In the genomic region with DNA sequence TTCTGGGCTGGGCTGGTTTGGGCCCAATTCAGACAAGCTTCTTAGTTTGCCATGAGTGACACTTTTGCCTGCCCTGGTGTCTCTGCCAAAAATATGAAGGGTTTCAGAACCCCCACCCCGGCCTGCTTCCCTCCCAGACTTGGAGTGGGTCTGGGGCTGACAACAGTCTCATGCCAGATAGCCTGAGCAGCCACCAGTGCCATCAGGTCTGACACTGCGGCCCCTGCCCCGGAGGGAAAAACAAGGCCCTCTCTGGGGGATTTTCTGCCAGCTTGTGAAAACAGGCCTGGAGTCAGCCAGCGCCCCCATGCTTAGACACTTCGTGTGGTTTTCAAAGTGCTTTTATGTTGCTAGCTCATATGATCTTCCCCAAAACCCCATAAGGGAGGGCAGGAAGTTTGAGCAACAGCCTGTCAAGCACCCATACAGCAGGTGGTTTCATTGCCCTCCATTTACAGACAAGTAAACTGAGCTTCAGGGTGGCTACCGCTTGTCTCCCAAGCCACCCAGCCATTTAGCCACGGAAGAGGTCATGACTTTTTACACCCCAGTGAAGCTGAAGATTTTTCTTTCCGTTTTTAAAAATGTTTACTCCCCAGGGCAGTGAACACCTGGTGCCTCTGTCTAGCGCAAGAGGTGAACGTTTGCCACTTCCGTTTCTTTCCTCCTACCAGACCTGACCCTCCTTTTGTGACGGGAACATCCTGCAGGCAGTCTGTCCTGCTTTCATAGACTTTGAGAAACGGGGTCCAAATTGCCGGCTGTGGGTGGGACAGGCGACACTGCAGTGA, we compare ENCODE assay signal across 7 cellular contexts.
DNase-seq lines count a peak whose midpoint lies in the region; ATAC-seq and TF ChIP-seq lines count a peak whose summit lies in the region.

No MANE protein-coding gene starts in this region.

- ATAC-seq in GM18867 (IDR thresholded peaks at IDR 0.05; ENCODE audit: unreplicated experiment) (peak; percentile 49), HG02840 (IDR thresholded peaks at IDR 0.05; ENCODE audit: low FRiP score, unreplicated experiment) (peak; percentile 45), lower lobe of right lung (peak in 1 of 2 donors; percentile 26)

- intact Hi-C loops in lower lobe of right lung (cut with DNase I): no loop called here

- 51 to 54% methylated on average over 13 to 15 of the region's 15 CpGs for WGBS in tibial nerve, 2 donors

- H3K4me1 ChIP-seq in lower lobe of right lung: peaks cover 98% of the 10 kb centered on the region
- H3K4me1 ChIP-seq in tibial nerve: peaks cover 6 to 98% (median 87%) of the 10 kb centered on the region in 4 donors

- TF ChIP-seq POLR2A in tibial nerve (IDR thresholded peaks at IDR 0.05): no peak

- peak in 1 of 2 donors; percentile 68 for TF ChIP-seq EP300 in tibial nerve (IDR thresholded peaks at IDR 0.05)

- no peaks in the 10 kb centered on the region for H3K27me3 ChIP-seq in lower lobe of right lung (ENCODE audit: low read depth)
- no peaks in the 10 kb centered on the region for H3K27me3 ChIP-seq in tibial nerve
- no peaks in the 10 kb centered on the region for H3K27me3 ChIP-seq in MG63

- H3K27ac ChIP-seq in lower lobe of right lung (peak overlapping the region; percentile 59), tibial nerve (peak overlapping the region; percentile 48 to 87 (median 76))

- H3K36me3 ChIP-seq in lower lobe of right lung: no peaks in the 10 kb centered on the region
- no peaks in the 10 kb centered on the region for H3K36me3 ChIP-seq in tibial nerve
- H3K36me3 ChIP-seq in MG63: peaks cover 52% of the 10 kb centered on the region

- H3K4me3 ChIP-seq in lower lobe of right lung: no peak overlapping the region
- H3K4me3 ChIP-seq in tibial nerve: no peak overlapping the region
- H3K4me3 ChIP-seq in MG63: no peak overlapping the region

- TF ChIP-seq CTCF in lower lobe of right lung (IDR thresholded peaks at IDR 0.05) (no peak), tibial nerve (IDR thresholded peaks at IDR 0.05) (no peak)

- DNase-seq in NCI-H2196 treated with DMSO at 0.1 percent for 48 hours (lab: John Stamatoyannopoulos, UW; ENCODE audit: unreplicated experiment) (peak; percentile 60), activated T-cell treated with anti-CD3 and anti-CD28 coated beads for 4 hours (peak; percentile 52), lower lobe of right lung (no peak), tibial nerve (ENCODE audit: low spot score in 2 of 2) (no peak), MG63 (no peak)

- H3K9me3 ChIP-seq in lower lobe of right lung (no peaks in the 10 kb centered on the region), tibial nerve (no peaks in the 10 kb centered on the region), MG63 (no peaks in the 10 kb centered on the region)

Comparison
In these comparisons a context has a peak if more than half of its experiments do, and no peak if none do; other contexts are left out.
1. DNase-seq: peak in NCI-H2196 treated with DMSO at 0.1 percent for 48 hours (single experiment) and activated T-cell treated with anti-CD3 and anti-CD28 coated beads for 4 hours (single experiment); none in lower lobe of right lung (single experiment), tibial nerve (0 of 2) and MG63 (single experiment).